ENCODE assay signal across 2 cellular contexts in the genomic region with DNA sequence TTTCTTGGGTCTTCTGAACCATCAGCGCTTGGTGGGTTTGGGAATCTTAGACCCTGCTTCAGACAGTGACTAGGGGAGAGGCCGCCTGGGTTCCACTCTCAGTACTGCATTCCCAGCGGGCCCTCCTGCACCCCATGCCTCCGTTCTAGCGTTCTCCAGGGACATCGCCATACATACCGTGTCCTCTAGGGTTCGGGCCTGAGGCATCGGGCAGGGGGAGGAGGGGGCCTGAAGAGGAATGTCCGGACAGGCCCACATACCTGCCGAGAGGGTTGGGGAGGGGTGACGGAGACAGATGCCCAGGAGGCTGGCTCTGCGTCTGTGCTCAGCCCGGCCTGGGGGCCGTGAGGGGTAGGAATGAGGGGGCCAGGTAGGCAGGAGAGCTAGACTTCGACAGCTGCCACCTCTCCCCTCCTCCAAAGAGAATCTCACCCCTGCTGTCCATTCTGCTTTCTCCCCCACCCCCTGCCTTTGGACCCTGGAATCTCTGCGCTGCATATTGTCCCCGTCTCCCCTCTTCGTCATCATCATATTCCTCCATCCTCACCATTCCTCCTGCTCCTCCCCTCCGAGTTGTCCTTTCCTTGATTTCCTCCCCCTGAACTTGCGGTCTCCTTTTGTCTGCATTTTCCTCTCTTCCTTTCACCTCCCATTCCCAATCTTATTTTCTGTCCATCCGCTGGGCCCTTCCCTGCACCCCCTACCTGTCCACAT.
TF ChIP-seq lines count a peak whose summit lies in the region.

No MANE protein-coding gene starts in this region.

TF ChIP-seq in IMR-90, 13 proteins besides CTCF, POLR2A, EP300 and RAD21:
- TF ChIP-seq RFX5 (IDR thresholded peaks at IDR 0.05; ENCODE audit: low read depth, low read length) (no peak), BHLHE40 (IDR thresholded peaks at IDR 0.05; ENCODE audit: low read depth, low read length) (no peak), CHD1 (IDR thresholded peaks at IDR 0.05; ENCODE audit: low read depth, low read length) (no peak), MAFK (IDR thresholded peaks at IDR 0.05; ENCODE audit: low read depth, low read length) (no peak), FOS (IDR thresholded peaks at IDR 0.05; ENCODE audit: low read depth, low read length) (no peak), SMC3 (IDR thresholded peaks at IDR 0.05; ENCODE audit: low read depth, low read length) (no peak), RCOR1 (IDR thresholded peaks at IDR 0.05; ENCODE audit: insufficient replicate concordance, low read length) (no peak), CEBPB (IDR thresholded peaks at IDR 0.05; ENCODE audit: low read depth, low read length) (no peak), MAZ (IDR thresholded peaks at IDR 0.05; ENCODE audit: borderline replicate concordance, low read depth, low read length) (no peak), MXI1 (IDR thresholded peaks at IDR 0.05; ENCODE audit: borderline replicate concordance, low read depth, low read length) (no peak), NFE2L2 (IDR thresholded peaks at IDR 0.05; ENCODE audit: low read depth, low read length) (no peak)
- TF ChIP-seq, protein P1, sequence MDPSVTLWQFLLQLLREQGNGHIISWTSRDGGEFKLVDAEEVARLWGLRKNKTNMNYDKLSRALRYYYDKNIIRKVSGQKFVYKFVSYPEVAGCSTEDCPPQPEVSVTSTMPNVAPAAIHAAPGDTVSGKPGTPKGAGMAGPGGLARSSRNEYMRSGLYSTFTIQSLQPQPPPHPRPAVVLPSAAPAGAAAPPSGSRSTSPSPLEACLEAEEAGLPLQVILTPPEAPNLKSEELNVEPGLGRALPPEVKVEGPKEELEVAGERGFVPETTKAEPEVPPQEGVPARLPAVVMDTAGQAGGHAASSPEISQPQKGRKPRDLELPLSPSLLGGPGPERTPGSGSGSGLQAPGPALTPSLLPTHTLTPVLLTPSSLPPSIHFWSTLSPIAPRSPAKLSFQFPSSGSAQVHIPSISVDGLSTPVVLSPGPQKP (IDR thresholded peaks at IDR 0.05; ENCODE audit: borderline replicate concordance, low read depth, low read length), result no peak
- TF ChIP-seq, protein P2, sequence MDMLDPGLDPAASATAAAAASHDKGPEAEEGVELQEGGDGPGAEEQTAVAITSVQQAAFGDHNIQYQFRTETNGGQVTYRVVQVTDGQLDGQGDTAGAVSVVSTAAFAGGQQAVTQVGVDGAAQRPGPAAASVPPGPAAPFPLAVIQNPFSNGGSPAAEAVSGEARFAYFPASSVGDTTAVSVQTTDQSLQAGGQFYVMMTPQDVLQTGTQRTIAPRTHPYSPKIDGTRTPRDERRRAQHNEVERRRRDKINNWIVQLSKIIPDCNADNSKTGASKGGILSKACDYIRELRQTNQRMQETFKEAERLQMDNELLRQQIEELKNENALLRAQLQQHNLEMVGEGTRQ (IDR thresholded peaks at IDR 0.05; ENCODE audit: low read depth, low read length), result no peak
TF ChIP-seq in IMR-90: peak in this region for 0.

TF ChIP-seq in H1, 55 proteins besides CTCF, POLR2A, EP300 and RAD21:
- TF ChIP-seq, protein P3, sequence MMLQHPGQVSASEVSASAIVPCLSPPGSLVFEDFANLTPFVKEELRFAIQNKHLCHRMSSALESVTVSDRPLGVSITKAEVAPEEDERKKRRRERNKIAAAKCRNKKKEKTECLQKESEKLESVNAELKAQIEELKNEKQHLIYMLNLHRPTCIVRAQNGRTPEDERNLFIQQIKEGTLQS (IDR thresholded peaks at IDR 0.05; ENCODE audit: insufficient read depth, low read depth, low read length), result no peak
- no peak for TF ChIP-seq CBX8 (IDR thresholded peaks at IDR 0.05; ENCODE audit: borderline replicate concordance, low read depth, low read length)
- no peak for TF ChIP-seq RFX5 (IDR thresholded peaks at IDR 0.05; ENCODE audit: borderline replicate concordance, low read depth, low read length)
- no peak for TF ChIP-seq HDAC2 (IDR thresholded peaks at IDR 0.05; ENCODE audit: borderline replicate concordance in 1 of 2, low read depth in 2 of 2, low read length in 2 of 2)
- TF ChIP-seq RNF2 (IDR thresholded peaks at IDR 0.05; ENCODE audit: borderline replicate concordance, low read depth, low read length, missing control alignments, poor library complexity, severe bottlenecking), result no peak
- TF ChIP-seq JUND (IDR thresholded peaks at IDR 0.05; ENCODE audit: low read length), result no peak
- TF ChIP-seq CREB1 (IDR thresholded peaks at IDR 0.05), result no peak
- peak; percentile 77 for TF ChIP-seq TEAD4 (IDR thresholded peaks at IDR 0.05; ENCODE audit: low read depth, low read length)
- TF ChIP-seq BRCA1 (IDR thresholded peaks at IDR 0.05; ENCODE audit: low read depth, low read length), result no peak
- TF ChIP-seq POLR2AphosphoS5 (IDR thresholded peaks at IDR 0.05; ENCODE audit: low read depth, low read length), result no peak
- no peak for TF ChIP-seq CTBP2 (IDR thresholded peaks at IDR 0.05; ENCODE audit: borderline replicate concordance, insufficient read depth, insufficient read length, low read length)
- TF ChIP-seq ASH2L (IDR thresholded peaks at IDR 0.05; ENCODE audit: low read length), result peak; percentile 34
- TF ChIP-seq EZH2 (IDR thresholded peaks at IDR 0.05; ENCODE audit: low read depth, low read length, severe bottlenecking), result no peak
- no peak for TF ChIP-seq RXRA (IDR thresholded peaks at IDR 0.05; ENCODE audit: insufficient read depth, low read depth, low read length)
- no peak for TF ChIP-seq POU5F1 (IDR thresholded peaks at IDR 0.05; ENCODE audit: low read depth, low read length)
- TF ChIP-seq MAFK (IDR thresholded peaks at IDR 0.05; ENCODE audit: low read depth, low read length), result no peak
